Comparison of ENCODE assay signal across 19 cellular contexts in genomic region chr10:13617146-13617545, GRCh38.
"Had no signal": no experiment of that assay in that cellular context is flagged by ENCODE, and none has a peak within 500 bp of the region (broad histone marks: within the 10 kb centered on the region; RNA-seq: fewer than 3 reads in every experiment).

No MANE protein-coding gene starts in this region.

- H3K4me3 Mint-ChIP-seq: activated CD4-positive, alpha-beta memory T cell treated with anti-CD3 and anti-CD28 coated beads, Interleukin-2, amount 10 ng/mL, durations not matched to agents 7 days and 5 days; activated naive CD4-positive, alpha-beta T cell treated with anti-CD3 and anti-CD28 coated beads, Interleukin-2, amount 50 U/mL, for 24 hours; activated T-cell treated with anti-CD3 and anti-CD28 coated beads, Interleukin-2, amount 50 U/mL, for 4 hours; brain; naive thymus-derived CD8-positive, alpha-beta T cell; stimulated activated naive B cell treated with anti-CD40 and anti-IgM and Interleukin-4, amounts not matched to agents 10 μg/mL and 1 μg/mL and 100 μg/mL, for 72 hours; T-helper 17 cell had no signal

- H3K27ac Mint-ChIP-seq: activated CD4-positive, alpha-beta memory T cell treated with anti-CD3 and anti-CD28 coated beads, Interleukin-2, amount 10 ng/mL, durations not matched to agents 7 days and 5 days; activated naive CD4-positive, alpha-beta T cell treated with anti-CD3 and anti-CD28 coated beads, Interleukin-2, amount 50 U/mL, for 24 hours; brain; naive thymus-derived CD8-positive, alpha-beta T cell; stimulated activated naive B cell treated with anti-CD40 and anti-IgM and Interleukin-4, amounts not matched to agents 10 μg/mL and 1 μg/mL and 100 μg/mL, for 72 hours; T-helper 17 cell had no signal

- H3K27me3 Mint-ChIP-seq: activated CD4-positive, alpha-beta memory T cell treated with anti-CD3 and anti-CD28 coated beads, Interleukin-2, amount 10 ng/mL, durations not matched to agents 7 days and 5 days; activated naive CD4-positive, alpha-beta T cell treated with anti-CD3 and anti-CD28 coated beads, Interleukin-2, amount 50 U/mL, for 24 hours; brain; naive thymus-derived CD8-positive, alpha-beta T cell; stimulated activated naive B cell treated with anti-CD40 and anti-IgM and Interleukin-4, amounts not matched to agents 10 μg/mL and 1 μg/mL and 100 μg/mL, for 72 hours; T-helper 17 cell had no signal

- H3K9me3 Mint-ChIP-seq: activated CD4-positive, alpha-beta memory T cell treated with anti-CD3 and anti-CD28 coated beads, Interleukin-2, amount 10 ng/mL, durations not matched to agents 7 days and 5 days; activated naive CD4-positive, alpha-beta T cell treated with anti-CD3 and anti-CD28 coated beads, Interleukin-2, amount 50 U/mL, for 24 hours; activated T-cell treated with anti-CD3 and anti-CD28 coated beads, Interleukin-2, amount 50 U/mL, for 4 hours; brain; naive thymus-derived CD8-positive, alpha-beta T cell; stimulated activated naive B cell treated with anti-CD40 and anti-IgM and Interleukin-4, amounts not matched to agents 10 μg/mL and 1 μg/mL and 100 μg/mL, for 72 hours had no signal

- H3K4me1 ChIP-seq: vagina had no signal

- H3K4me1 Mint-ChIP-seq: activated CD4-positive, alpha-beta memory T cell treated with anti-CD3 and anti-CD28 coated beads, Interleukin-2, amount 10 ng/mL, durations not matched to agents 7 days and 5 days; activated naive CD4-positive, alpha-beta T cell treated with anti-CD3 and anti-CD28 coated beads, Interleukin-2, amount 50 U/mL, for 24 hours; stimulated activated naive B cell treated with anti-CD40 and anti-IgM and Interleukin-4, amounts not matched to agents 10 μg/mL and 1 μg/mL and 100 μg/mL, for 72 hours had no signal

- FAIRE-seq: endothelial cell of umbilical vein, keratinocyte had no signal

- H3K27me3 ChIP-seq: tibial artery, vagina had no signal

- ATAC-seq: activated T-cell treated with anti-CD3 and anti-CD28 coated beads, Interleukin-2, amount 50 U/mL, for 4 hours; left lobe of liver; mucosa of descending colon; naive thymus-derived CD8-positive, alpha-beta T cell; stimulated activated naive B cell treated with anti-CD40 and anti-IgM and Interleukin-4, amounts not matched to agents 10 μg/mL and 1 μg/mL and 100 μg/mL, for 72 hours; T-helper 17 cell had no signal

- DNase-seq: activated CD4-positive, alpha-beta memory T cell treated with anti-CD3 and anti-CD28 coated beads, Interleukin-2, amount 10 ng/mL, durations not matched to agents 7 days and 5 days; activated CD4-positive, alpha-beta T cell treated with anti-CD3 and anti-CD28 coated beads for 4 hours; activated effector memory CD4-positive, alpha-beta T cell treated with anti-CD3 and anti-CD28 coated beads, Interleukin-2, amount 50 U/mL, for 16 hours; activated T-cell treated with anti-CD3 and anti-CD28 coated beads, Interleukin-2, amount 50 U/mL, for 4 hours; central memory CD4-positive, alpha-beta T cell; mucosa of descending colon; naive thymus-derived CD8-positive, alpha-beta T cell; stimulated activated CD4-positive, alpha-beta T cell treated with anti-CD3 and anti-CD28 coated beads, Interleukin-15, amount 100 ng/mL, for 24 hours; stimulated activated CD4-positive, alpha-beta T cell treated with anti-CD3 and anti-CD28 coated beads, Interleukin-4, amount 100 ng/mL, for 1 hour; stimulated activated naive B cell treated with anti-CD40 and anti-IgM and Interleukin-4, amounts not matched to agents 10 μg/mL and 1 μg/mL and 100 μg/mL, for 72 hours; T-helper 17 cell; tibial artery had no signal

- H3K27ac ChIP-seq: coronary artery, tibial artery, vagina had no signal

- H3K4me3 ChIP-seq: coronary artery, mucosa of descending colon, tibial artery, vagina had no signal

- H3K9me3 ChIP-seq: mucosa of descending colon, tibial artery, vagina had no signal
